18 cellular contexts compared by ENCODE assay signal in genomic region chr15:96274087-96274440, GRCh38. TPM values are rescaled to one million over a fixed set of nuclear protein-coding genes. Genes with fewer than 3 reads are reported as not detected.
DNase-seq lines count a peak whose midpoint lies in the region; ATAC-seq, FAIRE-seq and TF ChIP-seq lines count a peak whose summit lies in the region.
"Had no signal": no experiment of that assay in that cellular context is flagged by ENCODE, and none has a peak within 500 bp of the region (broad histone marks: within the 10 kb centered on the region; RNA-seq: fewer than 3 reads in every experiment).

No MANE protein-coding gene starts in this region.

- no peak overlapping the region for H2AFZ ChIP-seq in IMR-90 (replicated peaks; ENCODE audit: low read length, poor library complexity)
- no peak overlapping the region for H2AFZ ChIP-seq in astrocyte (ENCODE audit: low read depth, low read length)
- peak overlapping the region; percentile 47 for H2AFZ ChIP-seq in keratinocyte (ENCODE audit: control insufficient read depth, low read length)

- H3K14ac ChIP-seq in IMR-90 (replicated peaks; ENCODE audit: low read depth, low read length) = peak overlapping the region; percentile 12; the same call in 1 of the 2 replicates

- H3K4ac ChIP-seq in IMR-90 (ENCODE audit: low read depth, low read length) = peak overlapping the region; percentile 67; the same call in 1 of the 2 replicates

- no peak for DNase-seq in IMR-90
- DNase-seq in astrocyte (ENCODE audit: low read depth) = no peak
- DNase-seq in keratinocyte (ENCODE audit: low read depth, low spot score) = no peak
- DNase-seq in adrenal gland = no peak
- DNase-seq in NCI-H69 (lab: John Stamatoyannopoulos, UW) = no peak
- no peak for DNase-seq in midbrain (lab: John Stamatoyannopoulos, UW)
- DNase-seq in medulla oblongata (ENCODE audit: extremely low spot score) = no peak
- DNase-seq: COR-L47, DMS53, KG1, MM.1S, NCI-H1105 treated with DMSO at 0.1 percent for 48 hours, NCI-H2029, NCI-H2171 treated with DMSO at 0.1 percent for 48 hours, SJCRH30 had no signal

- H4K20me1 ChIP-seq in IMR-90 (ENCODE audit: insufficient read depth, low read length) = no peaks in the 10 kb centered on the region
- H4K20me1 ChIP-seq in astrocyte (ENCODE audit: insufficient read depth, low read length) = no peaks in the 10 kb centered on the region
- H4K20me1 ChIP-seq in keratinocyte (ENCODE audit: control insufficient read depth, extremely low read depth, insufficient read depth, low read length) = no peaks in the 10 kb centered on the region

- H3K27ac ChIP-seq in IMR-90 (ENCODE audit: insufficient read depth, low read length) (no peak overlapping the region), astrocyte (ENCODE audit: low read depth, low read length) (peak overlapping the region; percentile 85), keratinocyte (ENCODE audit: control insufficient read depth, insufficient read depth, low read length) (peak overlapping the region; percentile 77), adrenal gland (no peak overlapping the region)
- H3K27ac ChIP-seq: C4-2B, HL-60, SJCRH30 had no signal

- dilution Hi-C loops in IMR-90 (cut with HindIII; ENCODE audit: low sequenced_read_pairs, unreplicated experiment) (no loop called here), keratinocyte (cut with MboI; ENCODE audit: extremely low pct_ligation_motif_present, low sequenced_read_pairs) (no loop called here)

- H3K36me3 Mint-ChIP-seq in astrocyte (ENCODE audit: low read depth, unreplicated experiment) = peaks cover 12% of the 10 kb centered on the region

- no peak overlapping the region for H2BK15ac ChIP-seq in IMR-90 (ENCODE audit: low read depth, low read length)

- POLR2A ChIA-PET in IMR-90 (lab: Charles Lee; ENCODE audit: unreplicated experiment) = interaction anchor here (0.7 kb wide), 1 partner anchor 11 kb away, joined by 10 read pairs; no protein-coding TSS in a partner anchor

- H3K79me2 ChIP-seq in astrocyte (ENCODE audit: insufficient read depth, low read length) (peaks cover 26% of the 10 kb centered on the region), keratinocyte (ENCODE audit: control insufficient read depth, insufficient read depth, low read length) (no peaks in the 10 kb centered on the region)

- peaks cover 3% of the 10 kb centered on the region for H3K9me3 Mint-ChIP-seq in astrocyte (ENCODE audit: unreplicated experiment)

- H2AK9ac ChIP-seq in IMR-90 (replicated peaks; ENCODE audit: low read depth, low read length, poor library complexity) = no peak overlapping the region

- H4K91ac ChIP-seq in IMR-90 (ENCODE audit: insufficient read depth, low read depth, low read length) = peak overlapping the region; percentile 0; the same call in 1 of the 2 replicates

- H3K18ac ChIP-seq in IMR-90 (ENCODE audit: low read depth, low read length) = peak overlapping the region; percentile 14

- peak overlapping the region; percentile 43; the same call in 1 of the 2 replicates for H4K5ac ChIP-seq in IMR-90 (ENCODE audit: low read depth, low read length)

- H3K36me3 ChIP-seq in IMR-90 (ENCODE audit: control insufficient read depth, insufficient read depth, low read length) (peaks cover 5% of the 10 kb centered on the region; the same call in 1 of the 2 replicates), astrocyte (ENCODE audit: insufficient read depth, low read length) (peaks cover 5% of the 10 kb centered on the region), keratinocyte (ENCODE audit: control insufficient read depth in 2 of 2, extremely low read depth in 1 of 2, insufficient read depth in 2 of 2, low read length in 2 of 2) (no peaks in the 10 kb centered on the region), adrenal gland (replicated peaks in 1 of 2) (no peaks in the 10 kb centered on the region)

- H2BK5ac ChIP-seq in IMR-90 (ENCODE audit: low read depth, low read length, poor library complexity, severe bottlenecking) = peak overlapping the region; percentile 95

- H3K27me3 Mint-ChIP-seq in astrocyte (ENCODE audit: low read depth, unreplicated experiment) = no peaks in the 10 kb centered on the region

- H3K27me3 ChIP-seq in IMR-90 (ENCODE audit: control insufficient read depth, insufficient read depth, low read length) (no peaks in the 10 kb centered on the region), astrocyte (ENCODE audit: insufficient read depth, low read length) (no peaks in the 10 kb centered on the region), keratinocyte (ENCODE audit: control insufficient read depth, extremely low read depth, insufficient read depth, low read length) (no peaks in the 10 kb centered on the region), adrenal gland (no peaks in the 10 kb centered on the region)
- H3K27me3 ChIP-seq: SJCRH30 had no signal

- no peak overlapping the region for H3K4me3 ChIP-seq in IMR-90 (ENCODE audit: insufficient read depth, low read depth, low read length)
- no peak overlapping the region for H3K4me3 ChIP-seq in astrocyte (ENCODE audit: insufficient read depth, low read depth, low read length)
- H3K4me3 ChIP-seq in keratinocyte (ENCODE audit: control insufficient read depth in 2 of 3, extremely low read depth in 1 of 3, insufficient read depth in 2 of 3, low read depth in 1 of 3, low read length in 3 of 3) = peak overlapping the region in 1 of 3 experiments; percentile 52
- H3K4me3 ChIP-seq in adrenal gland = no peak overlapping the region
- H3K4me3 ChIP-seq: SJCRH30 had no signal

- no peaks in the 10 kb centered on the region for H3K9me3 ChIP-seq in IMR-90 (ENCODE audit: control insufficient read depth, insufficient read depth, low read length)
- no peaks in the 10 kb centered on the region for H3K9me3 ChIP-seq in astrocyte (ENCODE audit: insufficient read depth, low read depth, low read length)
- H3K9me3 ChIP-seq in keratinocyte (ENCODE audit: control insufficient read depth, low read depth, low read length) = no peaks in the 10 kb centered on the region
- no peaks in the 10 kb centered on the region for H3K9me3 ChIP-seq in adrenal gland (replicated peaks in 1 of 3)
- H3K9me3 ChIP-seq: SJCRH30 had no signal

- H3K4me3 Mint-ChIP-seq in astrocyte (ENCODE audit: unreplicated experiment) = no peak overlapping the region

- no TSS peak for BruUV-seq in IMR-90 (replicated peaks; lab: Mats Ljungman, UMichigan)

- TF ChIP-seq CTCF in IMR-90 (conservative IDR thresholded peaks at IDR 0.05; ENCODE audit: low read depth, low read length) = no peak
- TF ChIP-seq CTCF in astrocyte (IDR thresholded peaks at IDR 0.05; ENCODE audit: insufficient read depth, low read depth, low read length) = no peak
- TF ChIP-seq CTCF in keratinocyte (optimal IDR thresholded peaks at IDR 0.05 in 1 of 3, IDR thresholded peaks at IDR 0.05 in 1 of 3, conservative IDR thresholded peaks at IDR 0.05 in 1 of 3; ENCODE audit: extremely low read depth in 1 of 3, insufficient read depth in 2 of 3, low read length in 3 of 3) = no peak
- no peak for TF ChIP-seq CTCF in adrenal gland (IDR thresholded peaks at IDR 0.05)

- peak overlapping the region; percentile 93 for H3K27ac Mint-ChIP-seq in astrocyte (ENCODE audit: unreplicated experiment)

- no peak for ATAC-seq in IMR-90 (ENCODE audit: low read depth)

- H3K79me1 ChIP-seq in IMR-90 (ENCODE audit: low read depth in 1 of 2, low read length in 2 of 2) = peaks cover 5 to 24% of the 10 kb centered on the region in 2 experiments; a peak in 3 of 4 replicates

- peak overlapping the region in 1 of 2 experiments; percentile 71; a peak in 2 of 4 replicates for H4K8ac ChIP-seq in IMR-90 (ENCODE audit: low read depth in 2 of 2, low read length in 2 of 2)

- H3K9ac ChIP-seq in IMR-90 (ENCODE audit: low read depth, low read length) (no peak overlapping the region), astrocyte (ENCODE audit: low read length) (peak overlapping the region; percentile 58), keratinocyte (ENCODE audit: control insufficient read depth, extremely low read depth, insufficient read depth, low read length) (no peak overlapping the region)

- peak overlapping the region; percentile 89 for H2BK20ac ChIP-seq in IMR-90 (ENCODE audit: low read depth, low read length)

- peaks cover 17% of the 10 kb centered on the region for H3K4me1 ChIP-seq in IMR-90 (ENCODE audit: control insufficient read depth, insufficient read depth, low read length)
- peaks cover 66% of the 10 kb centered on the region for H3K4me1 ChIP-seq in astrocyte (ENCODE audit: insufficient read depth, low read length)
- H3K4me1 ChIP-seq in keratinocyte (ENCODE audit: control insufficient read depth, extremely low read depth, insufficient read depth, low read length) = peaks cover 60% of the 10 kb centered on the region
- H3K4me1 ChIP-seq in adrenal gland (replicated peaks in 1 of 2) = no peaks in the 10 kb centered on the region

- in situ Hi-C loops in IMR-90 (cut with MboI; ENCODE audit: low sequenced_read_pairs) = no loop called here

- WGBS in IMR-90 (ENCODE audit: extremely low coverage in 2 of 2, insufficient read length in 1 of 2), 2 experiments = no CpG with 5 or more reads among the region's 7 CpGs
- 74 to 78% (median 76%) methylated on average over 7 of the region's 7 CpGs for WGBS in adrenal gland, 4 donors

- H3K9me1 ChIP-seq in IMR-90 (ENCODE audit: insufficient read depth, low read length) = peaks cover 5% of the 10 kb centered on the region
- H3K9me1 ChIP-seq in keratinocyte (ENCODE audit: control insufficient read depth, extremely low read depth, insufficient read depth, low read length) = no peaks in the 10 kb centered on the region

- peak overlapping the region; percentile 28; the same call in 1 of the 2 replicates for H3K23ac ChIP-seq in IMR-90 (ENCODE audit: low read depth, low read length)

- TF ChIP-seq RAD21 in IMR-90 (IDR thresholded peaks at IDR 0.05; ENCODE audit: low read length) = no peak

- H3K4me2 ChIP-seq in IMR-90 (ENCODE audit: low read depth, low read length) = peak overlapping the region; percentile 29; the same call in 1 of the 2 replicates
- H3K4me2 ChIP-seq in astrocyte (ENCODE audit: low read length) = peak overlapping the region; percentile 62
- peak overlapping the region; percentile 80 for H3K4me2 ChIP-seq in keratinocyte (ENCODE audit: control insufficient read depth, extremely low read depth, insufficient read depth, low read depth, low read length)

- no peak overlapping the region; the same call in 1 of the 2 replicates for H3K56ac ChIP-seq in IMR-90 (ENCODE audit: extremely low read depth, insufficient read depth, low read length)

- TF ChIP-seq POLR2A in IMR-90 (IDR thresholded peaks at IDR 0.05; ENCODE audit: low read depth, low read length) (no peak), adrenal gland (IDR thresholded peaks at IDR 0.05) (no peak)

- FAIRE-seq in astrocyte (lab: Jason Lieb, UNC) (no peak), keratinocyte (lab: Jason Lieb, UNC) (no peak)
- FAIRE-seq: GM18507 had no signal

- intact Hi-C loops in IMR-90 (cut with micrococcal nuclease) = loop anchor here (2.0 to 5.0 kb wide), 2 partner anchors 53 to 1017 kb away; no protein-coding TSS in a partner anchor
- intact Hi-C loops in adrenal gland (cut with DNase I) = no loop called here

- CTCF ChIA-PET in IMR-90 (lab: Yijun Ruan, JAX) = interaction anchor here (1.1 to 1.8 kb wide), 2 partner anchors 10 to 53 kb away, joined by 3 to 5 read pairs; no protein-coding TSS in a partner anchor

- peaks cover 41% of the 10 kb centered on the region for H3K4me1 Mint-ChIP-seq in astrocyte (ENCODE audit: low read depth, unreplicated experiment)

- 0 out of 2 replicates have a peak overlapping the region, but pooled peaks have one; percentile 1 for H2AK5ac ChIP-seq in IMR-90 (ENCODE audit: low read depth, low read length)

- peak overlapping the region; percentile 74 for H2BK120ac ChIP-seq in IMR-90 (ENCODE audit: low read depth, low read length)

RNA-seq across cellular contexts. Expression of gene NR2F2, which starts 56.4 kb away (rescaled TPM):
- total RNA-seq in IMR-90 (2012; rRNA removed) = 20.3 and 28.1 TPM in 2 replicates
- 161 and 185 TPM in 2 replicates for polyA plus RNA-seq in IMR-90 (2012; rRNA removed)
- 113 and 142 TPM in 2 replicates for polyA plus RNA-seq in IMR-90 (2012; cell fraction: cytosol; rRNA removed)
- polyA plus RNA-seq in IMR-90 (2012; cell fraction: nucleus; rRNA removed; ENCODE audit: low replicate concordance) = 109 and 182 TPM in 2 replicates
- 59.0 and 75.8 TPM in 2 replicates for total RNA-seq in astrocyte
- polyA plus RNA-seq in keratinocyte = 19.5 to 27.2 TPM (median 20.1 TPM) in 3 replicates
- 9.7 TPM for polyA plus RNA-seq in keratinocyte (2011; ENCODE audit: low read depth)
- 26.1 and 26.9 TPM in 2 replicates for polyA plus RNA-seq in keratinocyte (2011; cell fraction: cytosol; rRNA removed)
- 40.5 and 46.0 TPM in 2 replicates for polyA plus RNA-seq in keratinocyte (2011; cell fraction: nucleus; rRNA removed)
- 17.2 and 43.5 TPM in 2 replicates for polyA plus RNA-seq in keratinocyte (2012; ENCODE audit: low replicate concordance)
- 12.0 to 19.7 TPM (median 19.2 TPM) in 3 replicates for polyA minus RNA-seq in keratinocyte
- 38.4 TPM for polyA minus RNA-seq in keratinocyte (2011; cell fraction: cytosol; rRNA and poly(A)+ RNA removed)
- 24.0 and 24.7 TPM in 2 replicates for polyA minus RNA-seq in keratinocyte (2011; cell fraction: nucleus; rRNA and poly(A)+ RNA removed)
- 100 to 1,000 TPM in 2 of 8 donors, 10 to 100 TPM in 6; 22.3 to 113 (median 54.8) TPM for total RNA-seq in adrenal gland
- polyA plus RNA-seq in adrenal gland = 10 to 100 TPM; 27.3 to 67.9 (median 37.3) TPM

Comparison
In these comparisons a context has a peak if more than half of its experiments do, and no peak if none do; other contexts are left out.
1. H3K27ac ChIP-seq: peak in astrocyte (single experiment) and keratinocyte (single experiment); none in IMR-90 (single experiment) and adrenal gland (0 of 5).
2. H3K4me2 ChIP-seq: peak in every context shown above with its lines; median percentile 80 in keratinocyte; 62 in astrocyte; 29 in IMR-90.